Comparison of ENCODE assay signal across 28 cellular contexts in the genomic region with DNA sequence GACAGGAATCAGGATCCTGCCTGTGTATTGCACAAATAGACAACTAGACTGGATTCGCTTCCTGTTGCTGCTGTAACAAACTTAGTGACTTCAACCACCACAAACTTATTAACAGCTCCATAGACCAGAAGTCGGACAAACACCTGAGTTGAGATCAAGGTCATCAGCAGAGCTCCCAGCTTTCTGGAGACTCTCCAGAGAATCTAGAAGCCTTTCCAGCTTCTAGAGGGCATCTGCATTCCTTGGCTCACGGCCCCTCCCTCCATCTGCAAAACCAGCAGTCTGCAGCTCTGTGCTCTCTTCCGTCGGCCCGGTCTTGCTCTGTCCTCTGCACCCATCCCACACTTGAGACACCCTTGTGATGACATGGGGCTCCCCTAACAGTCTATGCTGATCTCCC.
"Had no signal": no experiment of that assay in that cellular context is flagged by ENCODE, and none has a peak within 500 bp of the region (broad histone marks: within the 10 kb centered on the region; RNA-seq: fewer than 3 reads in every experiment).

No MANE protein-coding gene starts in this region.

- H3K4me3 ChIP-seq: ascending aorta, coronary artery, Peyer's patch, SJSA1 had no signal

- H3K27ac Mint-ChIP-seq: activated CD4-positive, alpha-beta memory T cell treated with anti-CD3 and anti-CD28 coated beads for 36 hours; activated naive CD4-positive, alpha-beta T cell treated with anti-CD3 and anti-CD28 coated beads, Interleukin-2, amount 50 U/mL, for 24 hours; activated naive CD8-positive, alpha-beta T cell treated with anti-CD3 and anti-CD28 coated beads, Interleukin-2, amount 10 ng/mL, durations not matched to agents 7 days and 5 days; T-helper 1 cell treated with Interleukin-12 subunit alpha and Interleukin-12 subunit beta and Interleukin-4 antibody, amounts not matched to agents 30 μg/mL and 1 μg/mL, for 36 hours; T-helper 2 cell treated with Interferon-gamma antibody and Interleukin-4, amounts not matched to agents 5 μg/mL and 100 μg/mL, for 36 hours; WTC11 had no signal

- H3K27me3 Mint-ChIP-seq: activated CD4-positive, alpha-beta memory T cell treated with anti-CD3 and anti-CD28 coated beads for 36 hours; activated naive CD4-positive, alpha-beta T cell treated with anti-CD3 and anti-CD28 coated beads, Interleukin-2, amount 50 U/mL, for 24 hours; activated naive CD8-positive, alpha-beta T cell treated with anti-CD3 and anti-CD28 coated beads, Interleukin-2, amount 10 ng/mL, durations not matched to agents 7 days and 5 days had no signal

- H3K27me3 ChIP-seq: ascending aorta, Peyer's patch had no signal

- DNase-seq: activated CD4-positive, alpha-beta memory T cell treated with anti-CD3 and anti-CD28 coated beads for 36 hours; activated CD4-positive, alpha-beta T cell treated with anti-CD3 and anti-CD28 coated beads for 4 hours; activated CD4-positive, alpha-beta T cell treated with anti-CD3 and anti-CD28 coated beads, Interleukin-2, amount 50 U/mL, for 1 hour; activated CD4-positive, CD25-positive, alpha-beta regulatory T cell treated with anti-CD3 and anti-CD28 coated beads, Interleukin-2, amount 50 U/mL, for 72 hours; activated CD8-positive, alpha-beta memory T cell treated with anti-CD3 and anti-CD28 coated beads, Interleukin-2, amount 50 U/mL, for 4 hours; activated effector memory CD4-positive, alpha-beta T cell treated with Interleukin-2 at 50 U/mL for 16 hours; activated naive CD8-positive, alpha-beta T cell treated with anti-CD3 and anti-CD28 coated beads, Interleukin-2, amount 10 ng/mL, durations not matched to agents 7 days and 5 days; activated T-cell treated with anti-CD3 and anti-CD28 coated beads for 4 hours; activated T-cell treated with anti-CD3 and anti-CD28 coated beads, Interleukin-2, amount 50 U/mL, for 4 hours; amygdala; MM.1S; NCI-H1092; NCI-H146; NCI-H1930; NCI-H2081 treated with DMSO at 0.1 percent for 48 hours; NCI-H226; NCI-H524 treated with DMSO at 0.1 percent for 48 hours; Peyer's patch; RPMI8226; SHP77 treated with DMSO at 0.1 percent for 48 hours; SK-N-SH had no signal

- H3K36me3 Mint-ChIP-seq: activated CD4-positive, alpha-beta memory T cell treated with anti-CD3 and anti-CD28 coated beads for 36 hours; activated naive CD4-positive, alpha-beta T cell treated with anti-CD3 and anti-CD28 coated beads, Interleukin-2, amount 50 U/mL, for 24 hours; activated naive CD8-positive, alpha-beta T cell treated with anti-CD3 and anti-CD28 coated beads, Interleukin-2, amount 10 ng/mL, durations not matched to agents 7 days and 5 days; WTC11 had no signal

- ATAC-seq: activated T-cell treated with anti-CD3 and anti-CD28 coated beads, Interleukin-2, amount 50 U/mL, for 4 hours; WTC11 had no signal

- H3K4me3 Mint-ChIP-seq: activated CD4-positive, alpha-beta memory T cell treated with anti-CD3 and anti-CD28 coated beads for 36 hours; activated naive CD4-positive, alpha-beta T cell treated with anti-CD3 and anti-CD28 coated beads, Interleukin-2, amount 50 U/mL, for 24 hours; activated naive CD8-positive, alpha-beta T cell treated with anti-CD3 and anti-CD28 coated beads, Interleukin-2, amount 10 ng/mL, durations not matched to agents 7 days and 5 days; activated T-cell treated with anti-CD3 and anti-CD28 coated beads, Interleukin-2, amount 50 U/mL, for 4 hours; T-helper 1 cell treated with Interleukin-12 subunit alpha and Interleukin-12 subunit beta and Interleukin-4 antibody, amounts not matched to agents 30 μg/mL and 1 μg/mL, for 36 hours; T-helper 2 cell treated with Interferon-gamma antibody and Interleukin-4, amounts not matched to agents 5 μg/mL and 100 μg/mL, for 36 hours; WTC11 had no signal

- H3K9me3 Mint-ChIP-seq: activated CD4-positive, alpha-beta memory T cell treated with anti-CD3 and anti-CD28 coated beads for 36 hours; activated naive CD4-positive, alpha-beta T cell treated with anti-CD3 and anti-CD28 coated beads, Interleukin-2, amount 50 U/mL, for 24 hours; activated naive CD8-positive, alpha-beta T cell treated with anti-CD3 and anti-CD28 coated beads, Interleukin-2, amount 10 ng/mL, durations not matched to agents 7 days and 5 days; activated T-cell treated with anti-CD3 and anti-CD28 coated beads, Interleukin-2, amount 50 U/mL, for 4 hours; T-helper 1 cell treated with Interleukin-12 subunit alpha and Interleukin-12 subunit beta and Interleukin-4 antibody, amounts not matched to agents 30 μg/mL and 1 μg/mL, for 36 hours; T-helper 2 cell treated with Interferon-gamma antibody and Interleukin-4, amounts not matched to agents 5 μg/mL and 100 μg/mL, for 36 hours had no signal

- H3K36me3 ChIP-seq: ascending aorta, Peyer's patch, SJSA1 had no signal
